Comparison of ENCODE assay signal across 1 cellular context in the genomic region with DNA sequence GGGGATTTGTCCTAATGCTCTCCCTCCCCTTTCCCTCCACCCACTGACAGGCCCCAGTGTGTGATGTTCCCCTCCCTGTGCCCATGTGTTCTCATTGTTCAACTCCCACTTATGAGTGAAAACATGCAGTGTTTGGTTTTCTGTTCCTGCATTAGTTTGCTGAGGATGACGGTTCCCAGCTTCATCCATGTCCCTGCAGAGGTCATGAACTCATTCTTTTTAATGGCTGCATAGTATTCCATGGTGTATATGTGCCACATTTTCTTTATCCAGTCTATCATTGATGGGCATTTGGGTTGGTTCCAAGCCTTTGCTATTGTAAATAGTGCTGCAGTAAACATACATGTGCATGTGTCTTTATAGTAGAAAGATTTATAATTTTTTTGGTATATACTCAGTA. TPM values are rescaled to one million over a fixed set of nuclear protein-coding genes. Genes with fewer than 3 reads are reported as not detected.
"Had no signal": no experiment of that assay in that cellular context is flagged by ENCODE, and none has a peak within 500 bp of the region (broad histone marks: within the 10 kb centered on the region; RNA-seq: fewer than 3 reads in every experiment).

No MANE protein-coding gene starts in this region.

RNA-seq across cellular contexts. Expression of a gene that starts 26.9 kb away (rescaled TPM):
- total RNA-seq: HT1080 had no signal
